Comparison of ENCODE assay signal across 21 cellular contexts in genomic region chr12:116153983-116154382, GRCh38.
DNase-seq lines count a peak whose midpoint lies in the region; ATAC-seq and TF ChIP-seq lines count a peak whose summit lies in the region.
"Had no signal": no experiment of that assay in that cellular context is flagged by ENCODE, and none has a peak within 500 bp of the region (broad histone marks: within the 10 kb centered on the region; RNA-seq: fewer than 3 reads in every experiment).

No MANE protein-coding gene starts in this region.

- H3K23ac ChIP-seq in H9 (ENCODE audit: insufficient read length, low read depth, low read length): no peak overlapping the region

- H3K36me3 ChIP-seq in SK-N-MC (ENCODE audit: insufficient read depth, low read length) (no peaks in the 10 kb centered on the region), osteoblast (ENCODE audit: insufficient read depth, low read length) (no peaks in the 10 kb centered on the region)
- H3K36me3 ChIP-seq: MG63, upper lobe of right lung had no signal

- H3K27me3 ChIP-seq in H9 (ENCODE audit: insufficient read depth, low read length) (no peaks in the 10 kb centered on the region), osteoblast (ENCODE audit: insufficient read depth, low read length) (no peaks in the 10 kb centered on the region)
- H3K27me3 ChIP-seq: MG63, upper lobe of right lung had no signal

- no peak overlapping the region for H2BK5ac ChIP-seq in H9 (ENCODE audit: insufficient read length, low read length)

- H2AFZ ChIP-seq in H9 (ENCODE audit: low read length) (no peak overlapping the region), osteoblast (ENCODE audit: low read length) (no peak overlapping the region)

- no peak overlapping the region for H3K27ac ChIP-seq in H9 (ENCODE audit: insufficient read length, low read depth, low read length)
- H3K27ac ChIP-seq in SK-N-MC: peak overlapping the region; percentile 54; the same call in 1 of the 2 replicates
- H3K27ac ChIP-seq in osteoblast (ENCODE audit: low read depth, low read length): no peak overlapping the region
- H3K27ac ChIP-seq: upper lobe of right lung had no signal

- no peak overlapping the region for H2BK12ac ChIP-seq in H9 (ENCODE audit: insufficient read length, low read depth, low read length)

- TF ChIP-seq CTCF in H9 (conservative IDR thresholded peaks at IDR 0.05) (no peak), osteocyte (IDR thresholded peaks at IDR 0.05) (no peak), osteoblast (IDR thresholded peaks at IDR 0.05; ENCODE audit: extremely low read depth, low read depth, low read length) (no peak)

- H3K27me3 Mint-ChIP-seq in H9 (ENCODE audit: low read depth): no peaks in the 10 kb centered on the region
- no peaks in the 10 kb centered on the region for H3K27me3 Mint-ChIP-seq in osteocyte (ENCODE audit: unreplicated experiment)
- H3K27me3 Mint-ChIP-seq: activated CD4-positive, alpha-beta T cell treated with anti-CD3 and anti-CD28 coated beads for 36 hours; activated naive CD4-positive, alpha-beta T cell treated with anti-CD3 and anti-CD28 coated beads, Interleukin-2, amount 10 ng/mL, durations not matched to agents 7 days and 5 days; central memory CD8-positive, alpha-beta T cell; T-cell had no signal

- H3K9ac ChIP-seq in H9 (ENCODE audit: extremely low read depth, insufficient read length, low read length): no peak overlapping the region
- H3K9ac ChIP-seq in SK-N-MC (ENCODE audit: insufficient read length): no peak overlapping the region

- H4K20me1 ChIP-seq in H9 (ENCODE audit: control insufficient read depth, insufficient read depth, insufficient read length) (no peaks in the 10 kb centered on the region), osteoblast (ENCODE audit: insufficient read depth, low read length) (peaks cover 76% of the 10 kb centered on the region)

- no peak overlapping the region for H3K4me2 ChIP-seq in H9 (ENCODE audit: insufficient read depth, insufficient read length, low read length)
- no peak overlapping the region for H3K4me2 ChIP-seq in osteoblast (ENCODE audit: insufficient read depth, low read length)

- ATAC-seq in left lobe of liver (peak; percentile 16), GM18502 (IDR thresholded peaks at IDR 0.05; ENCODE audit: poor library complexity, unreplicated experiment) (no peak), HG02981 (IDR thresholded peaks at IDR 0.05; ENCODE audit: unreplicated experiment) (no peak), HG03460 (IDR thresholded peaks at IDR 0.05; ENCODE audit: unreplicated experiment) (no peak)
- ATAC-seq: activated CD4-positive, alpha-beta T cell treated with anti-CD3 and anti-CD28 coated beads for 36 hours; left ventricle myocardium superior; PC-3; T-cell; upper lobe of right lung had no signal

- no peak overlapping the region for H4K8ac ChIP-seq in H9 (replicated peaks; ENCODE audit: insufficient read length, low read depth, low read length)

- H3K4me3 Mint-ChIP-seq in H9: peak overlapping the region; percentile 1 to 6; a peak in 2 of 5 replicates
- H3K4me3 Mint-ChIP-seq in osteocyte (ENCODE audit: unreplicated experiment): no peak overlapping the region
- H3K4me3 Mint-ChIP-seq: activated CD4-positive, alpha-beta T cell treated with anti-CD3 and anti-CD28 coated beads for 36 hours; activated naive CD4-positive, alpha-beta T cell treated with anti-CD3 and anti-CD28 coated beads, Interleukin-2, amount 10 ng/mL, durations not matched to agents 7 days and 5 days; central memory CD8-positive, alpha-beta T cell; T-cell had no signal

- peak overlapping the region; percentile 24; the same call in 1 of the 2 replicates for H3K4me3 ChIP-seq in SK-N-MC
- H3K4me3 ChIP-seq in osteoblast (ENCODE audit: insufficient read depth, low read length): no peak overlapping the region
- H3K4me3 ChIP-seq: MG63, upper lobe of right lung had no signal

- no peak overlapping the region for H2BK20ac ChIP-seq in H9 (ENCODE audit: low read depth, low read length, poor library complexity, severe bottlenecking)

- DNase-seq in H9 (no peak), SK-N-MC (ENCODE audit: low read depth, low spot score) (no peak), left lobe of liver (ENCODE audit: low spot score) (no peak), osteocyte (ENCODE audit: extremely low spot score, unreplicated experiment) (no peak), osteoblast (ENCODE audit: insufficient read length, low spot score, missing footprints) (no peak)
- DNase-seq: activated CD4-positive, alpha-beta T cell treated with anti-CD3 and anti-CD28 coated beads for 36 hours; activated naive CD4-positive, alpha-beta T cell treated with anti-CD3 and anti-CD28 coated beads, Interleukin-2, amount 10 ng/mL, durations not matched to agents 7 days and 5 days; activated T-cell treated with anti-CD3 and anti-CD28 coated beads, Interleukin-2, amount 50 U/mL, for 48 hours; amygdala; foreskin melanocyte; left ventricle myocardium superior; MG63; NCI-H146; PC-3; SIG-M5; T-cell; upper lobe of right lung had no signal

- no peak overlapping the region for H4K5ac ChIP-seq in H9 (ENCODE audit: insufficient read length, low read depth, low read length)

- no peak overlapping the region for H2BK15ac ChIP-seq in H9 (ENCODE audit: low read depth, low read length)

- H2AK5ac ChIP-seq in H9 (ENCODE audit: insufficient read length, low read length): no peak overlapping the region

- H3K9me3 ChIP-seq in H9 (ENCODE audit: control insufficient read depth, low read depth, low read length) (no peaks in the 10 kb centered on the region), SK-N-MC (ENCODE audit: low read depth, low read length) (no peaks in the 10 kb centered on the region), osteoblast (ENCODE audit: low read depth, low read length) (no peaks in the 10 kb centered on the region)
- H3K9me3 ChIP-seq: MG63, upper lobe of right lung had no signal

- no peak overlapping the region for H4K91ac ChIP-seq in H9 (ENCODE audit: insufficient read length, low read depth, low read length)

- H3K4ac ChIP-seq in H9 (ENCODE audit: low read depth, low read length): no peak overlapping the region

- H3K23me2 ChIP-seq in H9 (ENCODE audit: insufficient read length, low read depth, low read length, poor library complexity, severe bottlenecking): no peaks in the 10 kb centered on the region

- WGBS in H9 (ENCODE audit: extremely low coverage, insufficient read length, low lambda C conversion rate): no CpG with 5 or more reads among the region's 2 CpGs

- no peaks in the 10 kb centered on the region for H3K79me1 ChIP-seq in H9 (ENCODE audit: insufficient read depth, low read depth, low read length, poor library complexity, severe bottlenecking)

- no peak overlapping the region for H3K56ac ChIP-seq in H9 (ENCODE audit: insufficient read length, low read depth, low read length)

- H3K4me1 Mint-ChIP-seq in H9: peaks cover 58 to 80% of the 10 kb centered on the region in 2 experiments
- peaks cover 82% of the 10 kb centered on the region for H3K4me1 Mint-ChIP-seq in osteocyte (ENCODE audit: unreplicated experiment)

- peaks cover 3% of the 10 kb centered on the region for H3K4me1 ChIP-seq in H9 (ENCODE audit: insufficient read depth, low read length)
- peaks cover 24% of the 10 kb centered on the region for H3K4me1 ChIP-seq in osteoblast (ENCODE audit: insufficient read depth, low read length)

- no peak overlapping the region for H3T11ph ChIP-seq in H9 (ENCODE audit: low read length)

- H3K14ac ChIP-seq in H9 (ENCODE audit: insufficient read depth, low read length): no peak overlapping the region

- H3K27ac Mint-ChIP-seq in H9 (peak overlapping the region; percentile 78 to 96 (median 93); a peak in 5 of 7 replicates), osteocyte (ENCODE audit: unreplicated experiment) (peak overlapping the region; percentile 70)
- H3K27ac Mint-ChIP-seq: activated CD4-positive, alpha-beta T cell treated with anti-CD3 and anti-CD28 coated beads for 36 hours; activated naive CD4-positive, alpha-beta T cell treated with anti-CD3 and anti-CD28 coated beads, Interleukin-2, amount 10 ng/mL, durations not matched to agents 7 days and 5 days; T-cell had no signal

- H3K9me3 Mint-ChIP-seq in H9 (no peaks in the 10 kb centered on the region), osteocyte (ENCODE audit: unreplicated experiment) (no peaks in the 10 kb centered on the region)
- H3K9me3 Mint-ChIP-seq: activated naive CD4-positive, alpha-beta T cell treated with anti-CD3 and anti-CD28 coated beads, Interleukin-2, amount 10 ng/mL, durations not matched to agents 7 days and 5 days; central memory CD8-positive, alpha-beta T cell; T-cell had no signal

- no peak overlapping the region for H2BK120ac ChIP-seq in H9 (ENCODE audit: low read depth, low read length, poor library complexity, severe bottlenecking)

- H3K36me3 Mint-ChIP-seq in H9 (ENCODE audit: insufficient read depth in 1 of 3, low read depth in 3 of 3): no peaks in the 10 kb centered on the region
- no peaks in the 10 kb centered on the region for H3K36me3 Mint-ChIP-seq in osteocyte (ENCODE audit: unreplicated experiment)
- H3K36me3 Mint-ChIP-seq: activated naive CD4-positive, alpha-beta T cell treated with anti-CD3 and anti-CD28 coated beads, Interleukin-2, amount 10 ng/mL, durations not matched to agents 7 days and 5 days; T-cell had no signal

- H3K79me2 ChIP-seq in H9 (ENCODE audit: insufficient read depth, low read length): peaks cover 9% of the 10 kb centered on the region
- H3K79me2 ChIP-seq in osteoblast (ENCODE audit: insufficient read depth, low read length): peaks cover 97% of the 10 kb centered on the region

- H3K18ac ChIP-seq in H9 (ENCODE audit: insufficient read length, low read depth, low read length): no peak overlapping the region
